ENCODE assay signal across 26 cellular contexts in the genomic region with DNA sequence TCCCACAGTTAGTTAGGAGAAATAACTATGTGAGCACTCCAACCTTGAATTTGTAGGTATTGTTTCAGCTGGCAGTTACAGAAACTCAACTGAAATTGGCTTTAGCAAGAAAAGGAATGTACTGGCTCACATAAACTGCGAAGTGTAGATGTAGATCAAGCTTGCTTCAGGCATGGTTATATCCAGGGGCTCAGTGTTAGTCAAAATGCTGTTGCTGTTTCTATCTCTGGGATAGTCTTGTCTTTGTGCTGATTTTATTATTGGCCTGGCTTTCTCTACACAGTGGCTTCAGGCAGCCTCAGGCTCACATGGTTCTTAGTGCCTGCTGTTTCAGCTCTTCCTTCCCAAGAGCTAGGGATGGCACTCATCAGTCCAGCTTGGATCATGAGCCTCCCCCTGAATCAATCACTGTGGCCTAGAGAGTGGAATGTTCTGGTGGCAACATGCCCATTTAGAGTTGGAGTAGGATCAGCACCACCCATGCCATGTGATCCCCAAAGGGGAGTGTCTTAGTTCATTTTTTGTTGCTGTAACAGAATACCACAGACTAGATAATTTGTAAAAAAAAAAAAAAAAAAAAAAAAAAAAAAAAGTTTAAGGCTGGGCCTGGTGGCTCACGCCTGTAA.
DNase-seq lines count a peak whose midpoint lies in the region; ATAC-seq, FAIRE-seq and TF ChIP-seq lines count a peak whose summit lies in the region.
"Had no signal": no experiment of that assay in that cellular context is flagged by ENCODE, and none has a peak within 500 bp of the region (broad histone marks: within the 10 kb centered on the region; RNA-seq: fewer than 3 reads in every experiment).

No MANE protein-coding gene starts in this region.

- H3K4me1 ChIP-seq in PC-3 (ENCODE audit: insufficient read depth, low read length) (no peaks in the 10 kb centered on the region), pancreas (no peaks in the 10 kb centered on the region)
- H3K4me1 ChIP-seq: lower lobe of right lung, Peyer's patch, transverse colon had no signal

- no peak overlapping the region for H2AFZ ChIP-seq in PC-3 (ENCODE audit: low read length)

- no peaks in the 10 kb centered on the region for H3K79me2 ChIP-seq in PC-3 (ENCODE audit: low read length)

- H3K27me3 ChIP-seq in PC-3 (ENCODE audit: low read length) (peaks cover 45% of the 10 kb centered on the region), pancreas (no peaks in the 10 kb centered on the region)
- H3K27me3 ChIP-seq: Peyer's patch, transverse colon had no signal

- POLR2A ChIA-PET in PC-3 (lab: Charles Lee; ENCODE audit: unreplicated experiment), result no interaction called here

- H3K36me3 ChIP-seq in PC-3 (ENCODE audit: low read depth, low read length) (no peaks in the 10 kb centered on the region), pancreas (no peaks in the 10 kb centered on the region)
- H3K36me3 ChIP-seq: lower lobe of right lung, Peyer's patch, transverse colon had no signal

- no TSS peak for BruUV-seq in PC-3 (replicated peaks; lab: Mats Ljungman, UMichigan)

- H3K27ac ChIP-seq in PC-3 (ENCODE audit: low read length), result no peak overlapping the region
- H3K27ac ChIP-seq in pancreas, result no peak overlapping the region
- H3K27ac ChIP-seq: KMS-11, lower lobe of right lung, Peyer's patch, transverse colon had no signal

- CTCF ChIA-PET in PC-3 (lab: Charles Lee), result no interaction called here

- no peak overlapping the region for H3K9ac ChIP-seq in PC-3 (ENCODE audit: low read length)
- H3K9ac ChIP-seq: KMS-11 had no signal

- H3K9me2 ChIP-seq in PC-3 (replicated peaks; ENCODE audit: low read length), result no peaks in the 10 kb centered on the region

- DNase-seq in EL (peak; percentile 18), PC-3 (peak; percentile 21), dedifferentiated amniotic fluid mesenchymal stem cell (ENCODE audit: extremely low spot score) (peak; percentile 16), mesenteric fat pad (ENCODE audit: low spot score) (peak; percentile 1), C1 segment of cervical spinal cord (lab: John Stamatoyannopoulos, UW) (no peak), CD1c-positive myeloid dendritic cell (ENCODE audit: extremely low spot score) (no peak), pancreas (no peak)
- DNase-seq: activated CD4-positive, alpha-beta T cell treated with anti-CD3 and anti-CD28 coated beads, Interleukin-2, amount 10 ng/mL, durations not matched to agents 24 days and 14 days; activated CD8-positive, alpha-beta memory T cell treated with anti-CD3 and anti-CD28 coated beads, Interleukin-2, amount 10 ng/mL, durations not matched to agents 7 days and 5 days; activated naive CD4-positive, alpha-beta T cell treated with anti-CD3 and anti-CD28 coated beads, Interleukin-2, amount 50 U/mL, for 16 hours; aorta; CD4-positive, alpha-beta T cell; DMS 273 treated with DMSO at 0.1 percent for 48 hours; glutamatergic neuron; kidney glomerular epithelial cell; lower lobe of right lung; NCI-H187; Peyer's patch; posterior cingulate gyrus; T-helper 17 cell; transverse colon had no signal

- H3K9me3 ChIP-seq in PC-3 (ENCODE audit: low read length) (no peaks in the 10 kb centered on the region), pancreas (no peaks in the 10 kb centered on the region)
- H3K9me3 ChIP-seq: lower lobe of right lung, transverse colon had no signal

- no peaks in the 10 kb centered on the region for H4K20me1 ChIP-seq in PC-3 (ENCODE audit: low read length)

- no peak overlapping the region for H3K4me2 ChIP-seq in PC-3 (ENCODE audit: low read length)
- H3K4me2 ChIP-seq: KMS-11 had no signal

- WGBS in pancreas, 2 donors, result 88 to 94% methylated on average over 2 of the region's 2 CpGs

- intact Hi-C loops in PC-3 (cut with micrococcal nuclease) (no loop called here), pancreas (cut with DNase I) (no loop called here)

- H3K4me3 ChIP-seq in PC-3 (ENCODE audit: low read length) (no peak overlapping the region), pancreas (no peak overlapping the region)
- H3K4me3 ChIP-seq: lower lobe of right lung, Peyer's patch, transverse colon had no signal

- TF ChIP-seq CTCF in PC-3 (conservative IDR thresholded peaks at IDR 0.05; ENCODE audit: low read depth, low read length) (no peak), pancreas (IDR thresholded peaks at IDR 0.05) (no peak)

- ATAC-seq in PC-3 (no peak), GM21447 (IDR thresholded peaks at IDR 0.05; ENCODE audit: unreplicated experiment) (no peak), pancreas (no peak)
- ATAC-seq: activated CD8-positive, alpha-beta memory T cell treated with anti-CD3 and anti-CD28 coated beads, Interleukin-2, amount 10 ng/mL, durations not matched to agents 7 days and 5 days; lower lobe of right lung; T-helper 17 cell had no signal

- no peak for FAIRE-seq in pancreas (lab: Jason Lieb, UNC)
- FAIRE-seq: G401.6, H1, HTR-8/SVneo had no signal

- H3F3A ChIP-seq in PC-3 (ENCODE audit: low read length, unreplicated experiment), result no peaks in the 10 kb centered on the region

Comparison
In these comparisons a context has a peak if more than half of its experiments do, and no peak if none do; other contexts are left out.
1. DNase-seq: peak in EL (single experiment), PC-3 (single experiment), dedifferentiated amniotic fluid mesenchymal stem cell (single experiment) and mesenteric fat pad (single experiment); none in C1 segment of cervical spinal cord (0 of 14), CD1c-positive myeloid dendritic cell (single experiment) and pancreas (0 of 6).